Comparison of ENCODE assay signal across 8 cellular contexts in the genomic region with DNA sequence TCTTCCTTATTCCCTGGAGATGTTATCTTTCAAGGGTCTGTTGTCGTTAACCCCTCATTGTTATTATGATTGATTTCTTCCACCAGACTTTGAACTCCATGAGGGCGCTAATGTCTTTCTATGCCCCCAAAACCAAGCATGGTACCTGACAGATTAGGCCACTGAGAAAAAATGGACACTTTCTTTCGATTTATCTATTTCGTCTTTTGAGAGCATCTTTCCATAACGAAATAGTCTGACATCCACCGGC. TPM values are rescaled to one million over a fixed set of nuclear protein-coding genes. Genes with fewer than 3 reads are reported as not detected.
DNase-seq lines count a peak whose midpoint lies in the region; ATAC-seq and TF ChIP-seq lines count a peak whose summit lies in the region.

No MANE protein-coding gene starts in this region.

- intact Hi-C loops in ovary (cut with DNase I) = loop anchor here in 2 of 4 donors (5.0 to 10.0 kb wide), 2 partner anchors 54 to 374 kb away; partner anchors contain the start of gene CYP2R1 (in 1 of the 2)

- TF ChIP-seq CTCF in DND-41 (IDR thresholded peaks at IDR 0.05; ENCODE audit: borderline replicate concordance, extremely low read depth, low read length, poor library complexity, severe bottlenecking) (no peak), ovary (IDR thresholded peaks at IDR 0.05) (no peak)

- no peaks in the 10 kb centered on the region for H3K27me3 ChIP-seq in DND-41 (ENCODE audit: insufficient read depth, low read length, poor library complexity)
- H3K27me3 ChIP-seq in NT2/D1 (ENCODE audit: insufficient read depth, insufficient read length) = no peaks in the 10 kb centered on the region
- H3K27me3 ChIP-seq in endocrine pancreas (ENCODE audit: control insufficient read depth, insufficient read depth, low read length) = no peaks in the 10 kb centered on the region
- no peaks in the 10 kb centered on the region for H3K27me3 ChIP-seq in ovary

- TF ChIP-seq EP300 in ovary (IDR thresholded peaks at IDR 0.05) = no peak

- H3K36me3 ChIP-seq in DND-41 (ENCODE audit: insufficient read depth, low read length) (peaks cover 33% of the 10 kb centered on the region), NT2/D1 (ENCODE audit: insufficient read depth, insufficient read length, low read length) (peaks cover 25% of the 10 kb centered on the region), endocrine pancreas (ENCODE audit: control insufficient read depth, insufficient read depth, low read length) (no peaks in the 10 kb centered on the region), ovary (no peaks in the 10 kb centered on the region)

- peak overlapping the region; percentile 69 for H2AFZ ChIP-seq in DND-41 (ENCODE audit: low read depth, low read length)

- peak overlapping the region; percentile 63 for H3K4me2 ChIP-seq in DND-41 (ENCODE audit: insufficient read depth, low read length)

- no peak for TF ChIP-seq POLR2A in ovary (IDR thresholded peaks at IDR 0.05)

- DNase-seq in DND-41 (no peak), NT2/D1 (ENCODE audit: low read depth, low spot score) (no peak), ovary (no peak), NCI-H1930 (lab: John Stamatoyannopoulos, UW) (no peak), superior temporal gyrus (ENCODE audit: extremely low spot score) (no peak), hypothalamus (lab: John Stamatoyannopoulos, UW) (no peak)

- H3K9ac ChIP-seq in DND-41 (ENCODE audit: low read depth, low read length) = peak overlapping the region; percentile 91
- peak overlapping the region; percentile 69 for H3K9ac ChIP-seq in NT2/D1 (ENCODE audit: insufficient read length, low read depth)
- peak overlapping the region; percentile 90 for H3K9ac ChIP-seq in endocrine pancreas (ENCODE audit: control insufficient read depth, insufficient read depth, low read length)

- peak overlapping the region; percentile 83 to 88 for H3K4me3 ChIP-seq in DND-41 (ENCODE audit: low read depth in 1 of 2, low read length in 2 of 2)
- H3K4me3 ChIP-seq in NT2/D1 (ENCODE audit: insufficient read length, low read depth) = peak overlapping the region; percentile 91
- H3K4me3 ChIP-seq in endocrine pancreas (ENCODE audit: control insufficient read depth, insufficient read depth, low read length) = peak overlapping the region; percentile 95
- H3K4me3 ChIP-seq in ovary = peak overlapping the region; percentile 95

- H3K27ac ChIP-seq in DND-41 (ENCODE audit: low read length) (peak overlapping the region; percentile 92), ovary (no peak overlapping the region)

- peaks cover 36% of the 10 kb centered on the region for H3K4me1 ChIP-seq in DND-41 (ENCODE audit: insufficient read depth, low read length)
- H3K4me1 ChIP-seq in NT2/D1 (ENCODE audit: insufficient read depth, insufficient read length) = no peaks in the 10 kb centered on the region
- peaks cover 9% of the 10 kb centered on the region for H3K4me1 ChIP-seq in endocrine pancreas (ENCODE audit: control insufficient read depth, insufficient read depth, low read length)
- no peaks in the 10 kb centered on the region for H3K4me1 ChIP-seq in ovary (ENCODE audit: insufficient read depth)

- 15 to 23% (median 21%) methylated on average over 6 of the region's 6 CpGs for WGBS in ovary, 3 donors

- peaks cover 3% of the 10 kb centered on the region; the same call in 1 of the 2 replicates for H4K20me1 ChIP-seq in DND-41 (ENCODE audit: insufficient read depth, low read length)

- ATAC-seq in DND-41 (ENCODE audit: insufficient read depth, low read depth) (no peak), GM21619 (IDR thresholded peaks at IDR 0.05; ENCODE audit: unreplicated experiment) (no peak)

- peaks cover 50% of the 10 kb centered on the region for H3K79me2 ChIP-seq in DND-41 (ENCODE audit: insufficient read depth, low read length)

- H3K9me3 ChIP-seq in DND-41 (ENCODE audit: insufficient read depth, low read length, severe bottlenecking) (no peaks in the 10 kb centered on the region), NT2/D1 (ENCODE audit: insufficient read depth, low read length) (no peaks in the 10 kb centered on the region), endocrine pancreas (ENCODE audit: control insufficient read depth, low read length) (no peaks in the 10 kb centered on the region), ovary (no peaks in the 10 kb centered on the region)

RNA-seq across cellular contexts. Expression of gene PSMA1, which starts 0.6 kb away (rescaled TPM):
- 100 to 1,000 TPM in 3 of 7 donors, 10 to 100 TPM in 4; 67.1 to 112 (median 96.3) TPM for total RNA-seq in ovary
- 100 to 1,000 TPM in 1 of 2 donors, 10 to 100 TPM in 1; 94.0 to 134 TPM for polyA plus RNA-seq in ovary

RNA-seq across cellular contexts. Expression of gene COPB1, which starts 21.2 kb away (rescaled TPM):
- 10 to 100 TPM; 64.2 to 81.5 (median 74.0) TPM for total RNA-seq in ovary
- polyA plus RNA-seq in ovary = 10 to 100 TPM; 43.7 to 57.9 TPM
